In genomic region chr4:20253799-20254409, GRCh38 we compare ENCODE assay signal across 8 cellular contexts. TPM values are rescaled to one million over a fixed set of nuclear protein-coding genes. Genes with fewer than 3 reads are reported as not detected.
DNase-seq lines count a peak whose midpoint lies in the region; ATAC-seq lines count a peak whose summit lies in the region.

No MANE protein-coding gene starts in this region.

- H3K27ac Mint-ChIP-seq in activated naive CD4-positive, alpha-beta T cell treated with anti-CD3 and anti-CD28 coated beads for 36 hours, result no peak overlapping the region

- H3K9me3 Mint-ChIP-seq in activated naive CD4-positive, alpha-beta T cell treated with anti-CD3 and anti-CD28 coated beads for 36 hours, result no peaks in the 10 kb centered on the region

- under 1% methylated on average over 38 of the region's 38 CpGs for WGBS in urinary bladder

- no peaks in the 10 kb centered on the region for H3K9me3 ChIP-seq in duodenal mucosa (ENCODE audit: control insufficient read depth in 1 of 2, low read length in 2 of 2)

- CTCF ChIA-PET in activated naive CD4-positive, alpha-beta T cell treated with anti-CD3 and anti-CD28 coated beads for 36 hours (lab: Charles Lee), result no interaction called here

- intact Hi-C loops in activated naive CD4-positive, alpha-beta T cell treated with anti-CD3 and anti-CD28 coated beads for 36 hours (cut with micrococcal nuclease), result loop anchor here (5.0 kb wide), 1 partner anchor 163 kb away; no protein-coding TSS in a partner anchor

- peaks cover 35 to 47% of the 10 kb centered on the region in 2 donors for H3K27me3 ChIP-seq in duodenal mucosa (ENCODE audit: control insufficient read depth in 1 of 2, insufficient read depth in 2 of 2, low read length in 2 of 2)

- DNase-seq in activated naive CD4-positive, alpha-beta T cell treated with anti-CD3 and anti-CD28 coated beads for 36 hours, result peak; percentile 3
- no peak for DNase-seq in activated naive CD4-positive, alpha-beta T cell (lab: John Stamatoyannopoulos, UW)
- DNase-seq in mesenteric fat pad (ENCODE audit: low spot score) (peak; percentile 82), AML-193 (lab: John Stamatoyannopoulos, UW) (no peak)

- ATAC-seq in GM21360 (IDR thresholded peaks at IDR 0.05; ENCODE audit: unreplicated experiment) (no peak), GM18519 (IDR thresholded peaks at IDR 0.05; ENCODE audit: low FRiP score, unreplicated experiment) (no peak)

- H3K36me3 Mint-ChIP-seq in activated naive CD4-positive, alpha-beta T cell treated with anti-CD3 and anti-CD28 coated beads for 36 hours (ENCODE audit: low read depth), result no peaks in the 10 kb centered on the region

- H3K36me3 ChIP-seq in duodenal mucosa (ENCODE audit: control insufficient read depth in 1 of 2, insufficient read depth in 2 of 2, low read length in 2 of 2) (no peaks in the 10 kb centered on the region), urinary bladder (ENCODE audit: insufficient read depth) (no peaks in the 10 kb centered on the region)

- H3K4me3 ChIP-seq in duodenal mucosa (ENCODE audit: low read depth in 1 of 2, low read length in 2 of 2) (peak overlapping the region; percentile 60 to 64), urinary bladder (ENCODE audit: low read depth, low read length) (peak overlapping the region; percentile 74)

- H3K4me1 ChIP-seq in duodenal mucosa (ENCODE audit: control insufficient read depth in 1 of 2, insufficient read depth in 2 of 2, low read length in 2 of 2) (peaks cover 4 to 26% of the 10 kb centered on the region in 2 donors), urinary bladder (ENCODE audit: insufficient read depth) (no peaks in the 10 kb centered on the region)

- H3K27me3 Mint-ChIP-seq in activated naive CD4-positive, alpha-beta T cell treated with anti-CD3 and anti-CD28 coated beads for 36 hours (ENCODE audit: low read depth), result peaks cover 46% of the 10 kb centered on the region

- no peak overlapping the region for H3K4me3 Mint-ChIP-seq in activated naive CD4-positive, alpha-beta T cell treated with anti-CD3 and anti-CD28 coated beads for 36 hours

- H3K4me1 Mint-ChIP-seq in activated naive CD4-positive, alpha-beta T cell treated with anti-CD3 and anti-CD28 coated beads for 36 hours (ENCODE audit: low read depth), result peaks cover 13% of the 10 kb centered on the region

- H3K9ac ChIP-seq in duodenal mucosa (ENCODE audit: low read depth in 1 of 2, low read length in 2 of 2), result no peak overlapping the region

- no peak overlapping the region for H3K27ac ChIP-seq in duodenal mucosa (ENCODE audit: low read depth, low read length)
- no peak overlapping the region for H3K27ac ChIP-seq in urinary bladder (ENCODE audit: low read depth)

RNA-seq across cellular contexts. Expression of gene SLIT2, which starts 2.2 kb away (rescaled TPM):
- not detected for total RNA-seq in activated naive CD4-positive, alpha-beta T cell treated with anti-CD3 and anti-CD28 coated beads for 36 hours
- total RNA-seq in mesenteric fat pad (11.6 TPM), urinary bladder (125 TPM)
- 30.5 TPM for polyA plus RNA-seq in urinary bladder

Comparison
In these comparisons a context has a peak if more than half of its experiments do, and no peak if none do; other contexts are left out.
1. DNase-seq: peak in activated naive CD4-positive, alpha-beta T cell treated with anti-CD3 and anti-CD28 coated beads for 36 hours (single experiment) and mesenteric fat pad (single experiment); none in activated naive CD4-positive, alpha-beta T cell (0 of 4) and AML-193 (0 of 2).
2. RNA of gene SLIT2, which starts 2.2 kb away (total RNA-seq): 125 TPM in urinary bladder (single experiment) and 11.6 TPM in mesenteric fat pad (single experiment); not detected in activated naive CD4-positive, alpha-beta T cell treated with anti-CD3 and anti-CD28 coated beads for 36 hours; every median in the first group is over 10 times any median in the second.